16 cellular contexts compared by ENCODE assay signal in the genomic region with DNA sequence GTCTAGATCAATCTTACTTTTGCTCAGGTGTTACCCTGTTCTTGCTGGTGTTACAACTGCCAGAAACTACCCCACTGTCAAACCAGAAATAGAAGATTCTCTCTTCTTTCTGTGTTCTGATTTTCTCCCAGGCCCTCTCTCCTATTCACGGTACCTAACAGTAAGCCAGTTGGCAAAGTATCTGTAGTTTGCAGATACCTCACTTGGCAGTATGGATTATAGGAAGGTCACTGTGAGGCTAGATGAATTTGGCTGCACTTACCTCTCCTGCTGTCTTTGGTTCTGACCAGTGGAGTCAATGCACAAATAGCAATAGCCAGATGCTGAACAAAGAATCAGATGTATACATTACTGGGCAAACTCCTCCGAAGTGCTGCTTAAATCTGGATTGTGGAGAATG. TPM values are rescaled to one million over a fixed set of nuclear protein-coding genes. Genes with fewer than 3 reads are reported as not detected.
A peak's percentile ranks its signal among the peaks of the same experiment; 100 is the strongest.
DNase-seq lines count a peak whose midpoint lies in the region; ATAC-seq and TF ChIP-seq lines count a peak whose summit lies in the region.
"Had no signal": no experiment of that assay in that cellular context is flagged by ENCODE, and none has a peak within 500 bp of the region (broad histone marks: within the 10 kb centered on the region; RNA-seq: fewer than 3 reads in every experiment).

No MANE protein-coding gene starts in this region.

- H3K36me3 Mint-ChIP-seq in Caco-2 (ENCODE audit: insufficient read depth, unreplicated experiment), result no peaks in the 10 kb centered on the region

- H3K4me3 Mint-ChIP-seq in Caco-2 (ENCODE audit: unreplicated experiment), result no peak overlapping the region
- H3K4me3 Mint-ChIP-seq: B cell, IgD-negative memory B cell had no signal

- intact Hi-C loops in Caco-2 (cut with micrococcal nuclease; ENCODE audit: unreplicated experiment), result no loop called here

- ATAC-seq in omental fat pad (ENCODE audit: low FRiP score), result no peak

- peaks cover 23% of the 10 kb centered on the region for H3K9me3 Mint-ChIP-seq in Caco-2 (ENCODE audit: unreplicated experiment)

- no peaks in the 10 kb centered on the region for H3K27me3 ChIP-seq in Caco-2 (replicated peaks; ENCODE audit: control insufficient read depth, insufficient read depth, low read length)

- no peaks in the 10 kb centered on the region for H3K4me1 Mint-ChIP-seq in Caco-2 (ENCODE audit: low read depth, unreplicated experiment)
- H3K4me1 Mint-ChIP-seq: B cell, IgD-negative memory B cell had no signal

- peak; percentile 9 for DNase-seq in activated CD8-positive, alpha-beta memory T cell treated with anti-CD3 and anti-CD28 coated beads for 24 hours
- no peak for DNase-seq in activated CD8-positive, alpha-beta memory T cell treated with anti-CD3 and anti-CD28 coated beads, Interleukin-2, amount 50 U/mL, for 4 hours
- DNase-seq in fibroblast of the aortic adventitia (ENCODE audit: low read depth) (peak; percentile 25), islet precursor cell (peak; percentile 18), Caco-2 (no peak), inferior parietal cortex (ENCODE audit: extremely low spot score) (no peak), omental fat pad (ENCODE audit: low spot score) (no peak)
- DNase-seq: GM23248, H7, MM.1S, NCI-H2029, NCI-H446, NCI-H524 treated with DMSO at 0.1 percent for 48 hours, NCI-H774 had no signal

- H3K4me3 ChIP-seq in fibroblast of the aortic adventitia (ENCODE audit: low read depth, low read length), result no peak overlapping the region
- no peak overlapping the region for H3K4me3 ChIP-seq in Caco-2 (ENCODE audit: low read depth, low read length)
- H3K4me3 ChIP-seq: GM23248 had no signal

- H3K4me1 ChIP-seq in Caco-2, result 0 out of 2 replicates have a peak, but pooled peaks cover 3% of the 10 kb centered on the region

- H3K36me3 ChIP-seq in Caco-2 (ENCODE audit: control insufficient read depth, insufficient read depth, low read length), result no peaks in the 10 kb centered on the region

- no peaks in the 10 kb centered on the region for H3K27me3 Mint-ChIP-seq in Caco-2 (ENCODE audit: insufficient read depth, unreplicated experiment)

- H3K9me3 ChIP-seq in Caco-2, result peaks cover 29% of the 10 kb centered on the region

- TF ChIP-seq CTCF in fibroblast of the aortic adventitia (IDR thresholded peaks at IDR 0.05; ENCODE audit: insufficient read depth, low read length), result no peak
- TF ChIP-seq CTCF in Caco-2 (IDR thresholded peaks at IDR 0.05; ENCODE audit: insufficient read depth in 1 of 2, low read depth in 1 of 2, low read length in 1 of 2, severe bottlenecking in 1 of 2, unreplicated experiment in 1 of 2), result no peak
- no peak for TF ChIP-seq CTCF in omental fat pad (IDR thresholded peaks at IDR 0.05)

- H3K27ac Mint-ChIP-seq in Caco-2 (ENCODE audit: unreplicated experiment), result no peak overlapping the region
- H3K27ac Mint-ChIP-seq: B cell, IgD-negative memory B cell had no signal

- CTCF ChIA-PET in Caco-2 (lab: Charles Lee), result no interaction called here

- BruUV-seq in Caco-2 (replicated peaks; lab: Mats Ljungman, UMichigan), result no TSS peak

- POLR2A ChIA-PET in Caco-2 (lab: Charles Lee), result no interaction called here

RNA-seq across cellular contexts. Expression of a gene that starts 53.0 kb away (rescaled TPM):
- total RNA-seq in fibroblast of the aortic adventitia (ENCODE audit: low replicate concordance), result 75.6 and 98.9 TPM in 2 replicates
- total RNA-seq in Caco-2 (2022), result 80.1 and 92.2 TPM in 2 replicates
- total RNA-seq in omental fat pad, result 10 to 100 TPM; 32.8 to 98.4 (median 63.2) TPM

Comparison
In these comparisons a context has a peak if more than half of its experiments do, and no peak if none do; other contexts are left out.
1. DNase-seq: peak in activated CD8-positive, alpha-beta memory T cell treated with anti-CD3 and anti-CD28 coated beads for 24 hours (single experiment), fibroblast of the aortic adventitia (single experiment) and islet precursor cell (single experiment); none in activated CD8-positive, alpha-beta memory T cell treated with anti-CD3 and anti-CD28 coated beads, Interleukin-2, amount 50 U/mL, for 4 hours (single experiment), Caco-2 (0 of 2), inferior parietal cortex (single experiment) and omental fat pad (single experiment).